Comparison of ENCODE assay signal across 18 cellular contexts in genomic region chr11:20415432-20415831, GRCh38.
"Had no signal": no experiment of that assay in that cellular context is flagged by ENCODE, and none has a peak within 500 bp of the region (broad histone marks: within the 10 kb centered on the region; RNA-seq: fewer than 3 reads in every experiment).

No MANE protein-coding gene starts in this region.

- H3K27ac ChIP-seq: adrenal gland, breast epithelium, esophagus muscularis mucosa, heart right ventricle, left lung, parathyroid adenoma, spleen, vagina had no signal

- H3K4me1 ChIP-seq: adrenal gland, breast epithelium, esophagus muscularis mucosa, heart right ventricle, left lung, parathyroid adenoma, spleen, vagina had no signal

- H3K36me3 ChIP-seq: breast epithelium had no signal

- H3K4me3 Mint-ChIP-seq: activated naive CD4-positive, alpha-beta T cell treated with anti-CD3 and anti-CD28 coated beads, Interleukin-2, amount 10 ng/mL, durations not matched to agents 7 days and 5 days; mesothelial cell of epicardium; nephron; T-cell had no signal

- H3K9me3 Mint-ChIP-seq: activated naive CD4-positive, alpha-beta T cell treated with anti-CD3 and anti-CD28 coated beads, Interleukin-2, amount 10 ng/mL, durations not matched to agents 7 days and 5 days; mesothelial cell of epicardium; nephron; T-cell had no signal

- ATAC-seq: heart right ventricle, left lung, T-cell had no signal

- H3K9me3 ChIP-seq: adrenal gland, breast epithelium, esophagus muscularis mucosa, heart right ventricle, left lung, spleen, vagina had no signal

- H3K4me1 Mint-ChIP-seq: nephron had no signal

- DNase-seq: activated CD4-positive, CD25-positive, alpha-beta regulatory T cell; activated naive CD4-positive, alpha-beta T cell treated with anti-CD3 and anti-CD28 coated beads, Interleukin-2, amount 10 ng/mL, durations not matched to agents 7 days and 5 days; adrenal gland; cortex of kidney; heart right ventricle; left lung; spleen; stimulated activated CD4-positive, alpha-beta T cell treated with anti-CD3 and anti-CD28 coated beads, Interleukin-4, amount 100 ng/mL, for 4 hours; stimulated activated naive CD4-positive, alpha-beta T cell treated with Interleukin-2 at 50 U/mL for 16 hours; T-cell; T-helper 9 cell; trophoblast cell had no signal

- H3K4me3 ChIP-seq: adrenal gland, breast epithelium, esophagus muscularis mucosa, heart right ventricle, left lung, spleen, vagina had no signal

- H3K27me3 Mint-ChIP-seq: activated naive CD4-positive, alpha-beta T cell treated with anti-CD3 and anti-CD28 coated beads, Interleukin-2, amount 10 ng/mL, durations not matched to agents 7 days and 5 days; T-cell had no signal

- H3K27ac Mint-ChIP-seq: mesothelial cell of epicardium, nephron, T-cell had no signal

- H3K27me3 ChIP-seq: adrenal gland, breast epithelium, esophagus muscularis mucosa, heart right ventricle, left lung, spleen, vagina had no signal
